8 cellular contexts compared by ENCODE assay signal in genomic region chr19:12163841-12164240, GRCh38. TPM values are rescaled to one million over a fixed set of nuclear protein-coding genes. Genes with fewer than 3 reads are reported as not detected.
DNase-seq lines count a peak whose midpoint lies in the region; TF ChIP-seq lines count a peak whose summit lies in the region.

No MANE protein-coding gene starts in this region.

- H3K4me1 ChIP-seq in DOHH2 (ENCODE audit: control insufficient read depth, low read length) (peaks cover 11% of the 10 kb centered on the region), OCI-LY1 (ENCODE audit: insufficient read depth, low read length, severe bottlenecking) (peaks cover 9% of the 10 kb centered on the region), endodermal cell (ENCODE audit: control insufficient read depth, insufficient read depth, low read length) (no peaks in the 10 kb centered on the region), neutrophil (ENCODE audit: control insufficient read depth in 1 of 2, insufficient read depth in 1 of 2, low read depth in 1 of 2, low read length in 1 of 2) (peaks cover 13 to 19% of the 10 kb centered on the region in 2 experiments)

- peaks cover 4% of the 10 kb centered on the region for H3K4me1 Mint-ChIP-seq in endodermal cell

- H3K27me3 ChIP-seq in DOHH2 (ENCODE audit: control insufficient read depth, low read length) (no peaks in the 10 kb centered on the region), OCI-LY1 (ENCODE audit: insufficient read depth, low read length) (no peaks in the 10 kb centered on the region), endodermal cell (ENCODE audit: control insufficient read depth, insufficient read depth, low read length, poor library complexity, severe bottlenecking) (no peaks in the 10 kb centered on the region), neutrophil (no peaks in the 10 kb centered on the region)

- no peaks in the 10 kb centered on the region for H4K20me1 ChIP-seq in DOHH2 (ENCODE audit: control insufficient read depth, insufficient read depth, low read depth, low read length)
- H4K20me1 ChIP-seq in OCI-LY1 (ENCODE audit: insufficient read depth, low read length) = no peaks in the 10 kb centered on the region

- H3K27ac ChIP-seq in DOHH2 (ENCODE audit: low read depth, low read length) (no peak overlapping the region), OCI-LY1 (ENCODE audit: low read depth, low read length, poor library complexity, severe bottlenecking) (no peak overlapping the region), endodermal cell (ENCODE audit: low read depth, low read length) (no peak overlapping the region), neutrophil (peak overlapping the region; percentile 87)

- H3K4me3 ChIP-seq in DOHH2 (ENCODE audit: low read length) (peak overlapping the region; percentile 86), OCI-LY1 (ENCODE audit: low read depth, low read length, poor library complexity, severe bottlenecking) (peak overlapping the region; percentile 90), endodermal cell (ENCODE audit: low read length) (peak overlapping the region; percentile 84), neutrophil (ENCODE audit: low read depth in 1 of 2, low read length in 1 of 2) (peak overlapping the region; percentile 63 to 88)

- H3K9me3 ChIP-seq in DOHH2 (ENCODE audit: control insufficient read depth, insufficient read depth, low read length) (peaks cover 3% of the 10 kb centered on the region; the same call in 1 of the 2 replicates), OCI-LY1 (ENCODE audit: low read length) (peaks cover 10% of the 10 kb centered on the region; the same call in 1 of the 2 replicates), endodermal cell (ENCODE audit: control insufficient read depth, low read length) (no peaks in the 10 kb centered on the region), neutrophil (no peaks in the 10 kb centered on the region)

- peaks cover 38% of the 10 kb centered on the region for H3K79me2 ChIP-seq in DOHH2 (ENCODE audit: control insufficient read depth, low read length)
- H3K79me2 ChIP-seq in OCI-LY1 (ENCODE audit: insufficient read depth, low read length) = peaks cover 16% of the 10 kb centered on the region

- H3F3A ChIP-seq in DOHH2 (ENCODE audit: control insufficient read depth, insufficient read depth) (no peaks in the 10 kb centered on the region), OCI-LY1 (ENCODE audit: insufficient read depth, low read length) (no peaks in the 10 kb centered on the region)

- H3K4me2 ChIP-seq in DOHH2 (ENCODE audit: low read length) (peak overlapping the region; percentile 90), OCI-LY1 (ENCODE audit: low read length) (peak overlapping the region; percentile 75)

- H3K36me3 ChIP-seq in DOHH2 (ENCODE audit: control insufficient read depth, low read length) (peaks cover 10% of the 10 kb centered on the region; the same call in 1 of the 2 replicates), OCI-LY1 (ENCODE audit: insufficient read depth, low read length) (peaks cover 26% of the 10 kb centered on the region), endodermal cell (ENCODE audit: control insufficient read depth, insufficient read depth, low read length) (peaks cover 6% of the 10 kb centered on the region), neutrophil (peaks cover 8% of the 10 kb centered on the region)

- no peak overlapping the region for H2AFZ ChIP-seq in OCI-LY1 (ENCODE audit: low read length)

- peak overlapping the region; percentile 87 for H3K9ac ChIP-seq in OCI-LY1 (ENCODE audit: low read length)
- H3K9ac ChIP-seq in endodermal cell (ENCODE audit: extremely low read depth, low read length, poor library complexity, severe bottlenecking) = peak overlapping the region; percentile 92

- peak overlapping the region; percentile 72 for H3K27ac Mint-ChIP-seq in endodermal cell

- H3K27me3 Mint-ChIP-seq in endodermal cell (ENCODE audit: insufficient read depth) = peaks cover 2% of the 10 kb centered on the region

- TF ChIP-seq CTCF in DOHH2 (IDR thresholded peaks at IDR 0.05; ENCODE audit: low read depth, low read length, poor library complexity, severe bottlenecking) (no peak), OCI-LY1 (IDR thresholded peaks at IDR 0.05; ENCODE audit: low read length) (no peak), endodermal cell (conservative IDR thresholded peaks at IDR 0.05) (no peak), neutrophil (IDR thresholded peaks at IDR 0.05) (no peak)

- 20 to 22% methylated on average over 1 to 2 of the region's 2 CpGs for WGBS in endodermal cell (ENCODE audit: insufficient coverage in 1 of 2, insufficient read length in 1 of 2), 2 experiments

- H3K9me3 Mint-ChIP-seq in endodermal cell = no peaks in the 10 kb centered on the region

- H3K36me3 Mint-ChIP-seq in endodermal cell (ENCODE audit: low read depth) = peaks cover 16% of the 10 kb centered on the region

- DNase-seq in endodermal cell = no peak
- DNase-seq in MV-4-11 (lab: John Stamatoyannopoulos, UW) = no peak
- no peak for DNase-seq in NCI-H774 (lab: John Stamatoyannopoulos, UW)
- DNase-seq in stimulated activated CD4-positive, alpha-beta T cell treated with anti-CD3 and anti-CD28 coated beads, Interleukin-4, amount 100 ng/mL, for 4 hours = no peak
- DNase-seq in germinal center (ENCODE audit: low spot score) = no peak

- H3K4me3 Mint-ChIP-seq in endodermal cell = peak overlapping the region; percentile 68

- no peaks in the 10 kb centered on the region for H3K9me2 ChIP-seq in DOHH2 (replicated peaks; ENCODE audit: control insufficient read depth, low read length)
- H3K9me2 ChIP-seq in OCI-LY1 (ENCODE audit: low read depth, low read length) = no peaks in the 10 kb centered on the region

RNA-seq across cellular contexts. Expression of gene ZNF136, which starts 0.9 kb away (rescaled TPM):
- total RNA-seq in endodermal cell = 10 to 100 TPM in 1 of 2 donors, 1 to 10 TPM in 1; 9.2 to 16.2 TPM
- polyA plus RNA-seq in endodermal cell (2013, experiment 1 of 2) = 7.4 TPM
- polyA plus RNA-seq in endodermal cell (2013, experiment 2 of 2) = 8.5 TPM

RNA-seq across cellular contexts. Expression of gene ZNF625, which starts 7.3 kb away (rescaled TPM):
- 10 to 100 TPM; 30.2 to 40.0 TPM for total RNA-seq in endodermal cell
- polyA plus RNA-seq in endodermal cell (2013, experiment 1 of 2) = 8.7 TPM
- 10.4 TPM for polyA plus RNA-seq in endodermal cell (2013, experiment 2 of 2)

RNA-seq across cellular contexts. Expression of gene ZNF20, which starts 23.7 kb away (rescaled TPM):
- total RNA-seq in endodermal cell = 10 to 100 TPM; 10.2 to 10.6 TPM
- polyA plus RNA-seq in endodermal cell (2013, experiment 1 of 2) = 8.0 TPM
- polyA plus RNA-seq in endodermal cell (2013, experiment 2 of 2) = 6.6 TPM
